10 cellular contexts compared by ENCODE assay signal in the genomic region with DNA sequence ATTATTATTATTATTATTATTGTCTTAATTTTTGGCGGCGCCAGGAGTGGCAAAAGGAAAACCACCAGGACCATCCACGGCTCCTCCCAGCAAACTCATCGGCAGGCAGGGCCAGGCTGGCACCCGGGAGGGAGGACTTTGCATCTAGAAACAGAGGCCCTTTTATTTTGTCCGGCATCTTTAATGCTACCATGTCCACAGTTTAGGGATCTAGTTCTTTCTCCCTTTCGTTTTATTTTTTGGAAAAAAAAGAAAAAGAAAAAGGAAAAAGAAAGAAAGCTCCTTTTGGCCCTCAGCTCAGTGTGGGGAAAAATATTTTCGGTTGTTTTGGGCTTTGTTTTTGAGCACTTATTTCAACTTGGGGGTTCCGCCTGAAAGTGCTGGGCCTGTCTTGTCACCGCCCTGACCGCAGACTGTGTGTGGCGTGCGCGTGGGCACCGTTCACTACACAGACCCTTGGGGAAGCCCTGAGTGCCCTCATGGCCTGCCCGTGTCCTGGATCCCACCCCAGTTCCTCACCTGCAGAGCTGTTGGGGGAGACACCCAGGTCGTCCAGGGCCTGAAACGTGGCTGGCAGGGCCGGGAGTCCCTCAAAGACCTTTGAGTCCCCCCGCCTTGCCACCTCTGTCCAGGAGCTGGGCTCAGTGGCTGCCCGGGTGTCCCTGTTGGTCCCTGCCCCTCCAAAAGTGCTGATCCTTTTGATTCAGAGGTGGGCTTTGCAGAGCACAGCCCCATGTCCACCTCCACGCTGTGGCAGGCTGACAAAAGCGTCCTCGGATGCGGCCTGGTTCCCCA.
DNase-seq lines count a peak whose midpoint lies in the region; ATAC-seq lines count a peak whose summit lies in the region.
"Had no signal": no experiment of that assay in that cellular context is flagged by ENCODE, and none has a peak within 500 bp of the region (broad histone marks: within the 10 kb centered on the region; RNA-seq: fewer than 3 reads in every experiment).

No MANE protein-coding gene starts in this region.

- H3K36me3 ChIP-seq in rectal smooth muscle tissue (ENCODE audit: control insufficient read depth, insufficient read depth, low read length): peaks cover 8% of the 10 kb centered on the region

- peaks cover 66% of the 10 kb centered on the region for H3K4me1 ChIP-seq in rectal smooth muscle tissue (ENCODE audit: control insufficient read depth, insufficient read depth, low read length)

- H3K27ac ChIP-seq in angular gyrus (ENCODE audit: low read depth, low read length): peak overlapping the region; percentile 97
- H3K27ac ChIP-seq in rectal smooth muscle tissue (ENCODE audit: low read depth, low read length): peak overlapping the region; percentile 92

- peak overlapping the region; percentile 40 for H3K4me3 ChIP-seq in rectal smooth muscle tissue (ENCODE audit: low read length)

- H3K27me3 ChIP-seq in rectal smooth muscle tissue (ENCODE audit: control insufficient read depth, insufficient read depth, low read length): no peaks in the 10 kb centered on the region

- in situ Hi-C loops in Caki2 (cut with HindIII; ENCODE audit: low pct_unique_long_range_greater_than_20kb, low sequenced_read_pairs): no loop called here

- H3K9ac ChIP-seq in rectal smooth muscle tissue (ENCODE audit: low read length): peak overlapping the region; percentile 29

- intact Hi-C loops in Right ventricle myocardium inferior (cut with DNase I): no loop called here

- ATAC-seq in Right ventricle myocardium inferior (no peak), HG03565 (IDR thresholded peaks at IDR 0.05; ENCODE audit: unreplicated experiment) (no peak)

- DNase-seq in Caki2 (ENCODE audit: low read depth): peak; percentile 62
- peak; percentile 68 for DNase-seq in Right ventricle myocardium inferior (ENCODE audit: missing footprints)
- no peak for DNase-seq in DMS53 (lab: John Stamatoyannopoulos, UW)
- DNase-seq in NCI-H1417 treated with DMSO at 0.1 percent for 48 hours (lab: John Stamatoyannopoulos, UW): no peak
- no peak for DNase-seq in ureter (ENCODE audit: low spot score)
- DNase-seq: NCI-H345; stimulated activated CD8-positive, alpha-beta memory T cell treated with anti-CD3 and anti-CD28 coated beads, Interleukin-4, amount 100 ng/mL, for 48 hours had no signal

Comparison
In these comparisons a context has a peak if more than half of its experiments do, and no peak if none do; other contexts are left out.
1. DNase-seq: peak in Caki2 (single experiment) and Right ventricle myocardium inferior (single experiment); none in DMS53 (single experiment), NCI-H1417 treated with DMSO at 0.1 percent for 48 hours (single experiment) and ureter (single experiment).